18 cellular contexts compared by ENCODE assay signal in genomic region chr4:29852537-29852936, GRCh38.
DNase-seq lines count a peak whose midpoint lies in the region; TF ChIP-seq lines count a peak whose summit lies in the region.
"Had no signal": no experiment of that assay in that cellular context is flagged by ENCODE, and none has a peak within 500 bp of the region (broad histone marks: within the 10 kb centered on the region; RNA-seq: fewer than 3 reads in every experiment).

No MANE protein-coding gene starts in this region.

- no peaks in the 10 kb centered on the region for H3K36me3 ChIP-seq in right atrium auricular region
- H3K36me3 ChIP-seq: MG63 had no signal

- no peaks in the 10 kb centered on the region for H3K4me1 ChIP-seq in right atrium auricular region

- no peak for TF ChIP-seq CTCF in right atrium auricular region (IDR thresholded peaks at IDR 0.05)

- no peak overlapping the region for H3K27ac ChIP-seq in right atrium auricular region
- H3K27ac ChIP-seq: SK-N-MC had no signal

- no peaks in the 10 kb centered on the region for H3K27me3 ChIP-seq in right atrium auricular region
- H3K27me3 ChIP-seq: MG63 had no signal

- DNase-seq in NCI-H2227 treated with DMSO at 0.1 percent for 48 hours (lab: John Stamatoyannopoulos, UW) (peak; percentile 0), NCI-H2227 (lab: John Stamatoyannopoulos, UW; ENCODE audit: unreplicated experiment) (no peak), NCI-H1417 treated with DMSO at 0.1 percent for 48 hours (lab: John Stamatoyannopoulos, UW) (peak; percentile 71), NCI-H2107 (lab: John Stamatoyannopoulos, UW) (peak; percentile 0), NCI-H774 (lab: John Stamatoyannopoulos, UW) (peak; percentile 43), SKM-1 (lab: John Stamatoyannopoulos, UW; ENCODE audit: unreplicated experiment) (no peak), right atrium auricular region (ENCODE audit: low spot score) (no peak)
- no peak for DNase-seq in activated CD4-positive, CD25-positive, alpha-beta regulatory T cell (lab: John Stamatoyannopoulos, UW)
- DNase-seq: 8988T; CD4-positive, alpha-beta memory T cell; HFFc6; MG63; NCI-H1436; NCI-H446 treated with DMSO at 0.1 percent for 48 hours; Right ventricle myocardium superior; T-cell; T1000 had no signal

- no peak overlapping the region for H3K4me3 ChIP-seq in right atrium auricular region
- H3K4me3 ChIP-seq: MG63, SK-N-MC had no signal

- H3K9me3 ChIP-seq in right atrium auricular region: no peaks in the 10 kb centered on the region
- H3K9me3 ChIP-seq: MG63 had no signal

Comparison
In these comparisons a context has a peak if more than half of its experiments do, and no peak if none do; other contexts are left out.
1. DNase-seq: peak in NCI-H2227 treated with DMSO at 0.1 percent for 48 hours (single experiment), NCI-H1417 treated with DMSO at 0.1 percent for 48 hours (single experiment), NCI-H2107 (single experiment) and NCI-H774 (single experiment); none in NCI-H2227 (single experiment), SKM-1 (single experiment), activated CD4-positive, CD25-positive, alpha-beta regulatory T cell (0 of 4) and right atrium auricular region (single experiment).